In genomic region chr3:126473292-126474168, GRCh38 we compare ENCODE assay signal across 9 cellular contexts. TPM values are rescaled to one million over a fixed set of nuclear protein-coding genes. Genes with fewer than 3 reads are reported as not detected.
DNase-seq lines count a peak whose midpoint lies in the region; ATAC-seq and TF ChIP-seq lines count a peak whose summit lies in the region.
"Had no signal": no experiment of that assay in that cellular context is flagged by ENCODE, and none has a peak within 500 bp of the region (broad histone marks: within the 10 kb centered on the region; RNA-seq: fewer than 3 reads in every experiment).

No MANE protein-coding gene starts in this region.

- no peaks in the 10 kb centered on the region for H3K9me3 Mint-ChIP-seq in CD4-positive, alpha-beta T cell
- no peaks in the 10 kb centered on the region for H3K9me3 Mint-ChIP-seq in natural killer cell treated with Interleukin-12 subunit alpha and Interleukin-12 subunit beta and Interleukin-15 and Interleukin-18, amount 100 ng/mL, for 72 hours

- no peaks in the 10 kb centered on the region for H3K27me3 ChIP-seq in CD4-positive, alpha-beta T cell (ENCODE audit: control insufficient read depth, insufficient read depth, low read length)
- no peaks in the 10 kb centered on the region for H3K27me3 ChIP-seq in MG63

- TF ChIP-seq CTCF in CD4-positive, alpha-beta T cell (IDR thresholded peaks at IDR 0.05) = no peak
- TF ChIP-seq CTCF in choroid plexus epithelial cell (conservative IDR thresholded peaks at IDR 0.05; ENCODE audit: low read depth, low read length) = no peak

- CTCF ChIA-PET in CD4-positive, alpha-beta T cell (lab: Charles Lee) = interaction anchor here (1.4 kb wide), 1 partner anchor 8 kb away, joined by 4 read pairs; no protein-coding TSS in a partner anchor

- no peak for DNase-seq in CD4-positive, alpha-beta T cell
- DNase-seq in MG63 (no peak), choroid plexus epithelial cell (ENCODE audit: low read depth) (no peak)
- DNase-seq in natural killer cell treated with Interleukin-12 subunit alpha and Interleukin-12 subunit beta and Interleukin-15 and Interleukin-18, amount 100 ng/mL, for 72 hours (ENCODE audit: low spot score) = peak; percentile 51
- no peak for DNase-seq in central memory CD4-positive, alpha-beta T cell

- peaks cover 49% of the 10 kb centered on the region for H3K36me3 ChIP-seq in MG63

- intact Hi-C loops in CD4-positive, alpha-beta T cell (cut with DNase I, micrococcal nuclease) = loop anchor here in 1 of 2 experiments (5.0 to 10.0 kb wide), 4 partner anchors 501 to 1749 kb away; partner anchors contain the start of genes EEFSEC and HEG1

- H3K9me3 ChIP-seq in CD4-positive, alpha-beta T cell (ENCODE audit: control insufficient read depth, low read length) = no peaks in the 10 kb centered on the region
- H3K9me3 ChIP-seq in MG63 = no peaks in the 10 kb centered on the region

- peak overlapping the region; percentile 95 for H3K4me3 Mint-ChIP-seq in CD4-positive, alpha-beta T cell
- peak overlapping the region; percentile 70 for H3K4me3 Mint-ChIP-seq in natural killer cell treated with Interleukin-12 subunit alpha and Interleukin-12 subunit beta and Interleukin-15 and Interleukin-18, amount 100 ng/mL, for 72 hours

- ATAC-seq in CD4-positive, alpha-beta T cell (ENCODE audit: poor library complexity) = no peak
- no peak for ATAC-seq in natural killer cell treated with Interleukin-12 subunit alpha and Interleukin-12 subunit beta and Interleukin-15 and Interleukin-18, amount 100 ng/mL, for 72 hours
- ATAC-seq in HG03175 (IDR thresholded peaks at IDR 0.05; ENCODE audit: unreplicated experiment) (no peak), HG03571 (IDR thresholded peaks at IDR 0.05; ENCODE audit: unreplicated experiment) (no peak), GM21723 (IDR thresholded peaks at IDR 0.05; ENCODE audit: unreplicated experiment) (no peak)

- POLR2A ChIA-PET in CD4-positive, alpha-beta T cell (lab: Charles Lee) = no interaction called here

- no peak overlapping the region for H3K27ac ChIP-seq in CD4-positive, alpha-beta T cell (ENCODE audit: low read depth, low read length)

- no peaks in the 10 kb centered on the region for H3K27me3 Mint-ChIP-seq in CD4-positive, alpha-beta T cell
- H3K27me3 Mint-ChIP-seq in natural killer cell treated with Interleukin-12 subunit alpha and Interleukin-12 subunit beta and Interleukin-15 and Interleukin-18, amount 100 ng/mL, for 72 hours = no peaks in the 10 kb centered on the region

- H3K27ac Mint-ChIP-seq in CD4-positive, alpha-beta T cell = peak overlapping the region; percentile 94
- peak overlapping the region; percentile 53 to 59 for H3K27ac Mint-ChIP-seq in natural killer cell treated with Interleukin-12 subunit alpha and Interleukin-12 subunit beta and Interleukin-15 and Interleukin-18, amount 100 ng/mL, for 72 hours

- H3K36me3 Mint-ChIP-seq in CD4-positive, alpha-beta T cell (ENCODE audit: low read depth) = peaks cover 58% of the 10 kb centered on the region
- peaks cover 13% of the 10 kb centered on the region for H3K36me3 Mint-ChIP-seq in natural killer cell treated with Interleukin-12 subunit alpha and Interleukin-12 subunit beta and Interleukin-15 and Interleukin-18, amount 100 ng/mL, for 72 hours

- H3K4me3 ChIP-seq in MG63 = peak overlapping the region; percentile 6
- H3K4me3 ChIP-seq in choroid plexus epithelial cell (ENCODE audit: low read depth, low read length) = peak overlapping the region; percentile 18

- H3K4me1 Mint-ChIP-seq in CD4-positive, alpha-beta T cell (ENCODE audit: low read depth) = peaks cover 69% of the 10 kb centered on the region
- H3K4me1 Mint-ChIP-seq in natural killer cell treated with Interleukin-12 subunit alpha and Interleukin-12 subunit beta and Interleukin-15 and Interleukin-18, amount 100 ng/mL, for 72 hours (ENCODE audit: low read depth in 2 of 2) = peaks cover 51 to 56% of the 10 kb centered on the region in 2 donors

RNA-seq across cellular contexts. Expression of gene ZXDC, which starts 2.2 kb away (rescaled TPM):
- total RNA-seq in CD4-positive, alpha-beta T cell = 10 to 100 TPM; 60.7 to 61.3 TPM
- total RNA-seq in MG63 (2014; rRNA removed; shearing (Covaris generic); ENCODE audit: low replicate concordance) = 16.3 and 22.2 TPM in 2 replicates
- total RNA-seq in natural killer cell treated with Interleukin-12 subunit alpha and Interleukin-12 subunit beta and Interleukin-15 and Interleukin-18, amount 100 ng/mL, for 72 hours = 10 to 100 TPM; 34.3 to 49.2 TPM

RNA-seq across cellular contexts. Expression of gene UROC1, which starts 44.0 kb away (rescaled TPM):
- total RNA-seq in CD4-positive, alpha-beta T cell = not detected
- not detected in 2 replicates for total RNA-seq in MG63 (2014; rRNA removed; shearing (Covaris generic); ENCODE audit: low replicate concordance)
- not detected for total RNA-seq in natural killer cell treated with Interleukin-12 subunit alpha and Interleukin-12 subunit beta and Interleukin-15 and Interleukin-18, amount 100 ng/mL, for 72 hours
- total RNA-seq: mesenteric fat pad had no signal

RNA-seq across cellular contexts. Expression of gene CHST13, which starts 50.4 kb away (rescaled TPM):
- total RNA-seq in CD4-positive, alpha-beta T cell = not detected
- not detected in 2 replicates for total RNA-seq in MG63 (2014; rRNA removed; shearing (Covaris generic); ENCODE audit: low replicate concordance)
- total RNA-seq in natural killer cell treated with Interleukin-12 subunit alpha and Interleukin-12 subunit beta and Interleukin-15 and Interleukin-18, amount 100 ng/mL, for 72 hours = under 1 TPM in 1 of 2 donors, not detected in 1; 0.98 TPM
